Comparison of ENCODE assay signal across 35 cellular contexts in the genomic region with DNA sequence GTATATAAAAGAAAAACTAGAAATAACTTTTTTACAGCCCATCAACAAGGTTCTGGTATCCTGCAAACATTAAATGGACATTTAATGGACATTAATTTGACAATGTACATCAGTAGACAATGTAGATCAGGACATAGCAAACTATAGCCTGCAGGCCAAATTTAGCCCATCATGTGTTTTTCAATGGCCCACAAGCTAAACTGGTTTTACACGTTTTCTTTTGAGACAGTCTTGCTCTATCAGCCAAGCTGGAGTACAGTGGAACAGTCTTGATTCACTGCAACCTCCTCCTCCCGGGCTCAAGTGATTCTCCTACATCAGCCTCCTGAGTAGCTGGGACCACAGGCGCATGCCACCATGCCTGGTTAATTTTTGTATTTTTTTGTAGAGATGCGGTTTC. TPM values are rescaled to one million over a fixed set of nuclear protein-coding genes. Genes with fewer than 3 reads are reported as not detected.
"Had no signal": no experiment of that assay in that cellular context is flagged by ENCODE, and none has a peak within 500 bp of the region (broad histone marks: within the 10 kb centered on the region; RNA-seq: fewer than 3 reads in every experiment).

No MANE protein-coding gene starts in this region.

- ATAC-seq: activated CD8-positive, alpha-beta T cell treated with anti-CD3 and anti-CD28 coated beads for 36 hours; activated naive CD4-positive, alpha-beta T cell treated with anti-CD3 and anti-CD28 coated beads, Interleukin-2, amount 50 U/mL, for 72 hours; activated T-cell treated with anti-CD3 and anti-CD28 coated beads, Interleukin-2, amount 50 U/mL, for 4 hours; activated T-cell treated with anti-CD3 and anti-CD28 coated beads, Interleukin-2, amount 50 U/mL, for 72 hours; activated T-helper 17 cell treated with anti-CD3 and anti-CD28 coated beads, Interleukin-2, amount 50 U/mL, for 72 hours had no signal

- H3K27ac ChIP-seq: adrenal gland, ascending aorta, VCaP had no signal

- FAIRE-seq: colon had no signal

- DNase-seq: activated B cell treated with CpG ODN at 0.5 μM for 24 hours; activated CD4-positive, alpha-beta memory T cell treated with anti-CD3 and anti-CD28 coated beads for 36 hours; activated CD4-positive, alpha-beta T cell treated with anti-CD3 and anti-CD28 coated beads for 4 hours; activated CD4-positive, alpha-beta T cell treated with anti-CD3 and anti-CD28 coated beads, Interleukin-2, amount 10 ng/mL, durations not matched to agents 24 days and 14 days; activated CD4-positive, alpha-beta T cell treated with anti-CD3 and anti-CD28 coated beads, Interleukin-2, amount 50 U/mL, for 1 hour; activated CD4-positive, alpha-beta T cell treated with anti-CD3 and anti-CD28 coated beads, Interleukin-2, amount 50 U/mL, for 4 hours; activated CD4-positive, CD25-positive, alpha-beta regulatory T cell treated with anti-CD3 and anti-CD28 coated beads, Interleukin-2, amount 50 U/mL, for 72 hours; activated CD8-positive, alpha-beta memory T cell treated with anti-CD3 and anti-CD28 coated beads, Interleukin-2, amount 50 U/mL, for 4 hours; activated CD8-positive, alpha-beta T cell treated with anti-CD3 and anti-CD28 coated beads for 36 hours; activated effector memory CD4-positive, alpha-beta T cell treated with anti-CD3 and anti-CD28 coated beads, Interleukin-2, amount 50 U/mL, for 16 hours; activated gamma-delta T cell treated with Interleukin-2 at 50 U/mL for 16 hours; activated naive CD4-positive, alpha-beta T cell; activated naive CD4-positive, alpha-beta T cell treated with anti-CD3 and anti-CD28 coated beads for 36 hours; activated naive CD4-positive, alpha-beta T cell treated with anti-CD3 and anti-CD28 coated beads, Interleukin-2, amount 50 U/mL, for 16 hours; activated naive CD8-positive, alpha-beta T cell treated with anti-CD3 and anti-CD28 coated beads for 36 hours; activated T-cell treated with anti-CD3 and anti-CD28 coated beads for 4 hours; activated T-cell treated with anti-CD3 and anti-CD28 coated beads, Interleukin-2, amount 50 U/mL, for 1 hour; activated T-cell treated with anti-CD3 and anti-CD28 coated beads, Interleukin-2, amount 50 U/mL, for 4 hours; activated T-cell treated with anti-CD3 and anti-CD28 coated beads, Interleukin-2, amount 50 U/mL, for 72 hours; adrenal gland; amygdala; anterior cingulate cortex; central memory CD4-positive, alpha-beta T cell; T-helper 1 cell; T-helper 2 cell; T-helper 9 cell had no signal

- H3K4me3 ChIP-seq: adrenal gland, ascending aorta had no signal

- H3K27me3 ChIP-seq: adrenal gland, ascending aorta had no signal

- H3K4me1 ChIP-seq: adrenal gland, ascending aorta had no signal

RNA-seq across cellular contexts. Expression of gene ZNF630, which starts 7.2 kb away (rescaled TPM):
- total RNA-seq: activated B cell treated with CpG ODN at 0.5 μM for 24 hours had no signal

RNA-seq across cellular contexts. Expression of gene SPACA5, which starts 57.5 kb away (rescaled TPM):
- total RNA-seq: activated B cell treated with CpG ODN at 0.5 μM for 24 hours; activated CD4-positive, alpha-beta memory T cell treated with anti-CD3 and anti-CD28 coated beads for 36 hours; activated CD4-positive, alpha-beta T cell treated with anti-CD3 and anti-CD28 coated beads, Interleukin-2, amount 10 ng/mL, durations not matched to agents 24 days and 14 days; activated CD8-positive, alpha-beta memory T cell treated with anti-CD3 and anti-CD28 coated beads for 36 hours; activated CD8-positive, alpha-beta T cell treated with anti-CD3 and anti-CD28 coated beads for 36 hours; activated naive CD4-positive, alpha-beta T cell treated with anti-CD3 and anti-CD28 coated beads for 36 hours; activated naive CD4-positive, alpha-beta T cell treated with anti-CD3 and anti-CD28 coated beads, Interleukin-2, amount 50 U/mL, for 72 hours; activated naive CD8-positive, alpha-beta T cell treated with anti-CD3 and anti-CD28 coated beads for 36 hours; activated T-cell treated with anti-CD3 and anti-CD28 coated beads, Interleukin-2, amount 50 U/mL, for 4 hours; activated T-cell treated with anti-CD3 and anti-CD28 coated beads, Interleukin-2, amount 50 U/mL, for 72 hours; activated T-helper 1 cell treated with anti-CD3 and anti-CD28 coated beads, Interleukin-12 subunit alpha, Interleukin-12 subunit beta, Interleukin-2, Interleukin-4 antibody, amounts not matched to agents 30 ng/mL and 10 ng/mL and 1 ng/mL, durations not matched to agents 14 hours and 24 hours and 36 hours; activated T-helper 17 cell treated with anti-CD3 and anti-CD28 coated beads, Interleukin-2, amount 50 U/mL, for 72 hours; adrenal gland; ascending aorta; cardiac septum; cerebellum had no signal
